Comparison of ENCODE assay signal across 16 cellular contexts in the genomic region with DNA sequence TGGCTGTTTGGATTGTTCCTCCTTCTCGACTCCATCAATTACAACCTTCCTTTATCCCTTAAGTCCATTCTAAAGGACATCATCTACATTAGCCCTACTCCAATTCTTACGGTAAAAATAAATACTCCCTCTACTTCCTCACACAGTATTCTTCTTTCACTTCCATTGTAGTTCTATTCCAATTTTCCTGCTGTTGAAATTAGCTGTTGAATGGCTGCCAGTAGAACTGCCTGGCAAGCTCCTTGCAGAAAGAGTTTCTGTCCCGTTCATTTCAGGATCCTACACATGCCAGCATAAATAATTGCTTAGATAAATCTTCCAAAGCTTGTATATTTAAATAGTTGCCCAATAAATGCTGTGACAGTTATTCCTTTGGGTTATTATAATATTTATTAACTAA.
"Had no signal": no experiment of that assay in that cellular context is flagged by ENCODE, and none has a peak within 500 bp of the region (broad histone marks: within the 10 kb centered on the region; RNA-seq: fewer than 3 reads in every experiment).

No MANE protein-coding gene starts in this region.

- DNase-seq: activated gamma-delta T cell treated with Interleukin-2 at 50 U/mL for 16 hours; activated T-cell treated with anti-CD3 and anti-CD28 coated beads, Interleukin-2, amount 50 U/mL, for 1 hour; glutamatergic neuron; immature natural killer cell; midbrain; stimulated activated CD4-positive, alpha-beta T cell treated with anti-CD3 and anti-CD28 coated beads, Interleukin-4, amount 100 ng/mL, for 24 hours; stimulated activated naive CD8-positive, alpha-beta T cell treated with anti-CD3 and anti-CD28 coated beads, Interleukin-15, Interleukin-2, amounts not matched to agents 100 U/mL and 50 U/mL, for 24 hours; tibial artery; WERI-Rb-1 had no signal

- H3K4me1 ChIP-seq: adrenal gland, ascending aorta, prostate gland had no signal

- H3K4me3 ChIP-seq: adrenal gland, hepatocyte, prostate gland, tibial artery had no signal

- ATAC-seq: activated naive CD4-positive, alpha-beta T cell treated with anti-CD3 and anti-CD28 coated beads, Interleukin-2, amount 50 U/mL, for 72 hours; natural killer cell treated with Interleukin-12 subunit alpha and Interleukin-12 subunit beta and Interleukin-15 and Interleukin-18, amount 100 ng/mL, for 72 hours; stimulated activated naive CD8-positive, alpha-beta T cell treated with anti-CD3 and anti-CD28 coated beads, Interleukin-15, Interleukin-2, amounts not matched to agents 100 U/mL and 50 U/mL, for 24 hours had no signal

- H3K27ac ChIP-seq: adrenal gland, ascending aorta, epithelial cell of prostate, hepatocyte, prostate gland, tibial artery, WERI-Rb-1 had no signal

- H3K27me3 ChIP-seq: adrenal gland, ascending aorta, hepatocyte, tibial artery had no signal

- H3K36me3 ChIP-seq: adrenal gland, ascending aorta, prostate gland, tibial artery, WERI-Rb-1 had no signal

- H3K9me3 ChIP-seq: adrenal gland, ascending aorta, prostate gland, tibial artery had no signal
